ENCODE assay signal across 8 cellular contexts in the genomic region with DNA sequence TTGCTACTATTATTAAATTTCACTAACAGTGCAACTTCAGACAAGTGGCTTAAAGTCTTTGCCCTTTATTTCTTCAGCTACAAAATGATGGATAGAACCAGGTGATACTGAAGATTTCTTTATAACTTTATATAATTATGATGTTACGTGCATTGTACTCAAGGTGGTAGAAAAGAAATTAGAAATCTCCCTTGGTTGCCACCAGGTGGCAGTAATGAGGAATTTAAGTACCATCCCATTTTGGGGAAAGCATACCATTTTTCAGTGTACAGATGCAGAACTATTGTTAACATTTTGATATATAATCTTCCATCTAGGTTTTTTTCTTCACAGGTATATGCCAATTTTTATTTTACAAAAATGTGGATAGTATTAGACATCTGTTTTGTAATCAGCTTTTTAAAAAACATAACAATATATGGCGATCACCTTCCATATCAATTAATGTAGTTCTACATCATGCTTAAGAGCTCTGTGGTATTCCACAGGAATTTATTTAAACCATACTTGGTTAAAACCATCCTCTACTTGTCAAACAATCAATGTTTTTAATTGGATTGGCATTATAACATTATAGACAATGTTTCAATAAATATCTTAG. TPM values are rescaled to one million over a fixed set of nuclear protein-coding genes. Genes with fewer than 3 reads are reported as not detected.
DNase-seq lines count a peak whose midpoint lies in the region; ATAC-seq and TF ChIP-seq lines count a peak whose summit lies in the region.

No MANE protein-coding gene starts in this region.

- TF ChIP-seq CTCF in right atrium auricular region (IDR thresholded peaks at IDR 0.05) (peak; percentile 47 to 81), Loucy (conservative IDR thresholded peaks at IDR 0.05; ENCODE audit: low read length) (peak; percentile 71), tibial nerve (IDR thresholded peaks at IDR 0.05) (peak; percentile 40 to 58 (median 45))

- H3K27me3 ChIP-seq in right atrium auricular region (no peaks in the 10 kb centered on the region), right cardiac atrium (ENCODE audit: control insufficient read depth, insufficient read depth) (no peaks in the 10 kb centered on the region), Loucy (ENCODE audit: insufficient read depth, low read length, poor library complexity, severe bottlenecking) (no peaks in the 10 kb centered on the region), tibial nerve (no peaks in the 10 kb centered on the region)

- no peaks in the 10 kb centered on the region for H3K79me2 ChIP-seq in Loucy (ENCODE audit: insufficient read depth, low read length)

- intact Hi-C loops in right cardiac atrium (cut with DNase I) = no loop called here

- no peaks in the 10 kb centered on the region for H4K20me1 ChIP-seq in Loucy (ENCODE audit: insufficient read depth, low read length, poor library complexity, severe bottlenecking)

- no peak for TF ChIP-seq EP300 in tibial nerve (IDR thresholded peaks at IDR 0.05)

- TF ChIP-seq POLR2A in tibial nerve (IDR thresholded peaks at IDR 0.05) (no peak), GM18505 (IDR thresholded peaks at IDR 0.05; ENCODE audit: borderline replicate concordance, extremely low read depth, insufficient read depth, insufficient read length) (no peak)

- H2AFZ ChIP-seq in Loucy (ENCODE audit: low read length) = no peak overlapping the region

- H3K9me3 ChIP-seq in right atrium auricular region = peaks cover 0 to 12% of the 10 kb centered on the region in 2 donors
- no peaks in the 10 kb centered on the region for H3K9me3 ChIP-seq in right cardiac atrium (ENCODE audit: control insufficient read depth, low read length)
- no peaks in the 10 kb centered on the region for H3K9me3 ChIP-seq in Loucy (ENCODE audit: insufficient read depth, low read depth, low read length)
- peaks cover 0 to 21% (median 1%) of the 10 kb centered on the region in 4 donors for H3K9me3 ChIP-seq in tibial nerve

- no peaks in the 10 kb centered on the region for H3K36me3 ChIP-seq in right atrium auricular region
- H3K36me3 ChIP-seq in Loucy (ENCODE audit: insufficient read depth, low read length) = no peaks in the 10 kb centered on the region
- peaks cover 0 to 51% (median 0%) of the 10 kb centered on the region in 3 donors for H3K36me3 ChIP-seq in tibial nerve

- WGBS in right cardiac atrium = 79% methylated on average over 2 of the region's 2 CpGs
- 79% methylated on average over 2 of the region's 2 CpGs for WGBS in tibial nerve, 2 donors

- H3K27ac ChIP-seq in right atrium auricular region (no peak overlapping the region), right cardiac atrium (ENCODE audit: low read length) (no peak overlapping the region), tibial nerve (no peak overlapping the region)

- ATAC-seq in right cardiac atrium = no peak
- no peak for ATAC-seq in GM18505 (IDR thresholded peaks at IDR 0.05; ENCODE audit: unreplicated experiment)

- H3K9me2 ChIP-seq in Loucy (replicated peaks; ENCODE audit: low read depth, low read length) = no peaks in the 10 kb centered on the region

- no peak for DNase-seq in right atrium auricular region (ENCODE audit: low spot score)
- no peak for DNase-seq in right cardiac atrium
- peak; percentile 45 for DNase-seq in amniotic epithelial cell (ENCODE audit: low read depth)
- DNase-seq in iris pigment epithelial cell (ENCODE audit: low read depth) = peak; percentile 60
- DNase-seq in tibial nerve (ENCODE audit: low spot score in 2 of 2) = no peak
- no peak for DNase-seq in activated CD8-positive, alpha-beta memory T cell treated with anti-CD3 and anti-CD28 coated beads, Interleukin-2, amount 50 U/mL, for 48 hours

- H3K4me2 ChIP-seq in Loucy (ENCODE audit: low read depth, low read length, poor library complexity, severe bottlenecking) = no peak overlapping the region

- H3K9ac ChIP-seq in Loucy (ENCODE audit: low read depth, low read length, poor library complexity, severe bottlenecking) = no peak overlapping the region

- H3K4me3 ChIP-seq in right atrium auricular region (no peak overlapping the region), right cardiac atrium (ENCODE audit: low read length) (no peak overlapping the region), Loucy (ENCODE audit: low read length, poor library complexity, severe bottlenecking) (no peak overlapping the region), tibial nerve (no peak overlapping the region)

- H3K4me1 ChIP-seq in right atrium auricular region (peaks cover 0 to 8% of the 10 kb centered on the region in 2 donors), right cardiac atrium (ENCODE audit: control insufficient read depth, insufficient read depth, low read length) (no peaks in the 10 kb centered on the region), Loucy (ENCODE audit: insufficient read depth, low read length, poor library complexity, severe bottlenecking) (peaks cover 24% of the 10 kb centered on the region), tibial nerve (no peaks in the 10 kb centered on the region)

- H3F3A ChIP-seq in Loucy (ENCODE audit: low read depth) = peaks cover 11% of the 10 kb centered on the region; the same call in 1 of the 2 replicates

RNA-seq across cellular contexts. Expression of a gene that starts 37.7 kb away (rescaled TPM):
- 1 to 10 TPM; 7.1 to 8.5 TPM for total RNA-seq in right atrium auricular region
- 1 to 10 TPM; 6.9 to 7.9 (median 7.3) TPM for total RNA-seq in right cardiac atrium
- 3.5 TPM for polyA plus RNA-seq in right cardiac atrium
- total RNA-seq in tibial nerve = 10 to 100 TPM; 13.2 to 18.6 (median 15.0) TPM

Comparison
In these comparisons a context has a peak if more than half of its experiments do, and no peak if none do; other contexts are left out.
1. DNase-seq: peak in amniotic epithelial cell (single experiment) and iris pigment epithelial cell (single experiment); none in right atrium auricular region (single experiment), right cardiac atrium (0 of 3), tibial nerve (0 of 2) and activated CD8-positive, alpha-beta memory T cell treated with anti-CD3 and anti-CD28 coated beads, Interleukin-2, amount 50 U/mL, for 48 hours (single experiment).
2. Peak in every context shown above with its lines, with median percentiles within 50 percentile points of each other: CTCF ChIP-seq.